ENCODE assay signal across 36 cellular contexts in the genomic region with DNA sequence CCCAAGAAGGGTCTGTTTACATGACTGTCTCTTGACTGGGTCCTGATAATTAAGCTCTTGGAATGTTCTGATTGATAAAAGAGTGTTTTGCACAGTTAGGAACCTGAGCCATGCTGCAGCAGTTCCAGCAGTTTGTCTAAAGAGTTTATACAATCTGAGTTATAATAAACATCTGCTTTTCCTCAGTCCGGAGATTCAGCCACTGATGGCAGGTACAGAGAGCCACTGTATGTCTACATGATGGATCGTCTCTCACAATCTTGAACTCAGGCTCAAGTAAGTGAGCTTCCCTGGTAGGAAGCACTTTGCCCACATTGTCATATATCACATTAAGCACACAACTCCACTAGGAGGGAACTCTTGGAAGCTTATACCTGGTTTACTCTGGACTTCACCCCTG.
"Had no signal": no experiment of that assay in that cellular context is flagged by ENCODE, and none has a peak within 500 bp of the region (broad histone marks: within the 10 kb centered on the region; RNA-seq: fewer than 3 reads in every experiment).

No MANE protein-coding gene starts in this region.

- H3K9me3 ChIP-seq: body of pancreas, breast epithelium had no signal

- DNase-seq: activated CD4-positive, alpha-beta memory T cell treated with anti-CD3 and anti-CD28 coated beads, Interleukin-2, amount 10 ng/mL, durations not matched to agents 7 days and 5 days; activated CD4-positive, alpha-beta T cell treated with anti-CD3 and anti-CD28 coated beads for 1 hour; activated CD4-positive, alpha-beta T cell treated with anti-CD3 and anti-CD28 coated beads for 36 hours; activated CD4-positive, alpha-beta T cell treated with anti-CD3 and anti-CD28 coated beads for 48 hours; activated CD4-positive, alpha-beta T cell treated with anti-CD3 and anti-CD28 coated beads, Interleukin-2, amount 10 ng/mL, durations not matched to agents 7 days and 5 days; activated CD4-positive, alpha-beta T cell treated with anti-CD3 and anti-CD28 coated beads, Interleukin-2, amount 50 U/mL, for 48 hours; activated CD4-positive, CD25-positive, alpha-beta regulatory T cell; activated CD8-positive, alpha-beta memory T cell treated with anti-CD3 and anti-CD28 coated beads for 24 hours; activated CD8-positive, alpha-beta memory T cell treated with anti-CD3 and anti-CD28 coated beads, Interleukin-2, amount 10 ng/mL, durations not matched to agents 7 days and 5 days; activated CD8-positive, alpha-beta memory T cell treated with anti-CD3 and anti-CD28 coated beads, Interleukin-2, amount 50 U/mL, for 48 hours; activated CD8-positive, alpha-beta T cell treated with anti-CD3 and anti-CD28 coated beads, Interleukin-2, amount 10 ng/mL, durations not matched to agents 7 days and 5 days; activated effector memory CD4-positive, alpha-beta T cell treated with Interleukin-2 at 50 U/mL for 16 hours; activated gamma-delta T cell; activated naive CD4-positive, alpha-beta T cell treated with anti-CD3 and anti-CD28 coated beads, Interleukin-2, amount 10 ng/mL, durations not matched to agents 7 days and 5 days; activated naive CD4-positive, alpha-beta T cell treated with Interleukin-2 at 50 U/mL for 16 hours; activated naive CD8-positive, alpha-beta T cell treated with anti-CD3 and anti-CD28 coated beads, Interleukin-2, amount 10 ng/mL, durations not matched to agents 7 days and 5 days; activated naive CD8-positive, alpha-beta T cell treated with anti-CD3 and anti-CD28 coated beads, Interleukin-2, amount 50 U/mL, for 24 hours; activated T-cell treated with anti-CD3 and anti-CD28 coated beads, Interleukin-2, amount 50 U/mL, for 24 hours; activated T-cell treated with anti-CD3 and anti-CD28 coated beads, Interleukin-2, amount 50 U/mL, for 48 hours; amniotic stem cell; aorta; body of pancreas; brain microvascular endothelial cell; central memory CD4-positive, alpha-beta T cell; T-helper 1 cell; T-helper 2 cell; T-helper 9 cell; WERI-Rb-1 had no signal

- H3K4me3 Mint-ChIP-seq: activated CD4-positive, alpha-beta memory T cell treated with anti-CD3 and anti-CD28 coated beads, Interleukin-2, amount 10 ng/mL, durations not matched to agents 7 days and 5 days; activated CD4-positive, alpha-beta T cell treated with anti-CD3 and anti-CD28 coated beads for 36 hours; activated CD4-positive, alpha-beta T cell treated with anti-CD3 and anti-CD28 coated beads, Interleukin-2, amount 10 ng/mL, durations not matched to agents 7 days and 5 days; activated CD8-positive, alpha-beta memory T cell treated with anti-CD3 and anti-CD28 coated beads, Interleukin-2, amount 10 ng/mL, durations not matched to agents 7 days and 5 days; activated CD8-positive, alpha-beta T cell treated with anti-CD3 and anti-CD28 coated beads, Interleukin-2, amount 10 ng/mL, durations not matched to agents 7 days and 5 days; activated naive CD4-positive, alpha-beta T cell treated with anti-CD3 and anti-CD28 coated beads, Interleukin-2, amount 10 ng/mL, durations not matched to agents 7 days and 5 days; activated naive CD4-positive, alpha-beta T cell treated with anti-CD3 and anti-CD28 coated beads, Interleukin-2, amount 50 U/mL, for 24 hours; activated naive CD8-positive, alpha-beta T cell; activated naive CD8-positive, alpha-beta T cell treated with anti-CD3 and anti-CD28 coated beads, Interleukin-2, amount 10 ng/mL, durations not matched to agents 7 days and 5 days; activated naive CD8-positive, alpha-beta T cell treated with anti-CD3 and anti-CD28 coated beads, Interleukin-2, amount 50 U/mL, for 24 hours; activated T-cell treated with anti-CD3 and anti-CD28 coated beads, Interleukin-2, amount 50 U/mL, for 24 hours; T-helper 1 cell treated with Interleukin-12 subunit alpha and Interleukin-12 subunit beta and Interleukin-4 antibody, amounts not matched to agents 30 μg/mL and 1 μg/mL, for 36 hours; T-helper 2 cell treated with Interferon-gamma antibody and Interleukin-4, amounts not matched to agents 5 μg/mL and 100 μg/mL, for 36 hours; WTC11 had no signal

- H3K4me1 Mint-ChIP-seq: activated CD4-positive, alpha-beta memory T cell treated with anti-CD3 and anti-CD28 coated beads, Interleukin-2, amount 10 ng/mL, durations not matched to agents 7 days and 5 days; activated CD4-positive, alpha-beta T cell treated with anti-CD3 and anti-CD28 coated beads for 36 hours; activated CD4-positive, alpha-beta T cell treated with anti-CD3 and anti-CD28 coated beads, Interleukin-2, amount 10 ng/mL, durations not matched to agents 7 days and 5 days; activated CD8-positive, alpha-beta memory T cell treated with anti-CD3 and anti-CD28 coated beads, Interleukin-2, amount 10 ng/mL, durations not matched to agents 7 days and 5 days; activated naive CD4-positive, alpha-beta T cell treated with anti-CD3 and anti-CD28 coated beads, Interleukin-2, amount 10 ng/mL, durations not matched to agents 7 days and 5 days; activated naive CD4-positive, alpha-beta T cell treated with anti-CD3 and anti-CD28 coated beads, Interleukin-2, amount 50 U/mL, for 24 hours; activated naive CD8-positive, alpha-beta T cell treated with anti-CD3 and anti-CD28 coated beads, Interleukin-2, amount 10 ng/mL, durations not matched to agents 7 days and 5 days; activated naive CD8-positive, alpha-beta T cell treated with anti-CD3 and anti-CD28 coated beads, Interleukin-2, amount 50 U/mL, for 24 hours had no signal

- H3K27ac ChIP-seq: body of pancreas, brain microvascular endothelial cell, breast epithelium, WERI-Rb-1 had no signal

- H3K4me1 ChIP-seq: body of pancreas, breast epithelium had no signal

- ATAC-seq: activated CD4-positive, alpha-beta T cell treated with anti-CD3 and anti-CD28 coated beads for 36 hours; activated CD4-positive, CD25-positive, alpha-beta regulatory T cell treated with anti-CD3 and anti-CD28 coated beads, Interleukin-2, amount 50 U/mL, for 24 hours; activated CD8-positive, alpha-beta memory T cell treated with anti-CD3 and anti-CD28 coated beads, Interleukin-2, amount 10 ng/mL, durations not matched to agents 7 days and 5 days; activated CD8-positive, alpha-beta T cell treated with anti-CD3 and anti-CD28 coated beads, Interleukin-2, amount 10 ng/mL, durations not matched to agents 7 days and 5 days; activated naive CD8-positive, alpha-beta T cell treated with anti-CD3 and anti-CD28 coated beads, Interleukin-2, amount 50 U/mL, for 24 hours; body of pancreas; WTC11 had no signal

- H3K27me3 Mint-ChIP-seq: activated CD4-positive, alpha-beta memory T cell treated with anti-CD3 and anti-CD28 coated beads, Interleukin-2, amount 10 ng/mL, durations not matched to agents 7 days and 5 days; activated CD4-positive, alpha-beta T cell treated with anti-CD3 and anti-CD28 coated beads for 36 hours; activated CD4-positive, alpha-beta T cell treated with anti-CD3 and anti-CD28 coated beads, Interleukin-2, amount 10 ng/mL, durations not matched to agents 7 days and 5 days; activated CD8-positive, alpha-beta memory T cell treated with anti-CD3 and anti-CD28 coated beads, Interleukin-2, amount 10 ng/mL, durations not matched to agents 7 days and 5 days; activated naive CD4-positive, alpha-beta T cell treated with anti-CD3 and anti-CD28 coated beads, Interleukin-2, amount 10 ng/mL, durations not matched to agents 7 days and 5 days; activated naive CD4-positive, alpha-beta T cell treated with anti-CD3 and anti-CD28 coated beads, Interleukin-2, amount 50 U/mL, for 24 hours; activated naive CD8-positive, alpha-beta T cell; activated naive CD8-positive, alpha-beta T cell treated with anti-CD3 and anti-CD28 coated beads, Interleukin-2, amount 10 ng/mL, durations not matched to agents 7 days and 5 days; activated naive CD8-positive, alpha-beta T cell treated with anti-CD3 and anti-CD28 coated beads, Interleukin-2, amount 50 U/mL, for 24 hours; activated T-cell treated with anti-CD3 and anti-CD28 coated beads, Interleukin-2, amount 50 U/mL, for 24 hours had no signal

- H3K27ac Mint-ChIP-seq: activated CD4-positive, alpha-beta memory T cell treated with anti-CD3 and anti-CD28 coated beads, Interleukin-2, amount 10 ng/mL, durations not matched to agents 7 days and 5 days; activated CD4-positive, alpha-beta T cell treated with anti-CD3 and anti-CD28 coated beads for 36 hours; activated CD4-positive, alpha-beta T cell treated with anti-CD3 and anti-CD28 coated beads, Interleukin-2, amount 10 ng/mL, durations not matched to agents 7 days and 5 days; activated CD8-positive, alpha-beta memory T cell treated with anti-CD3 and anti-CD28 coated beads, Interleukin-2, amount 10 ng/mL, durations not matched to agents 7 days and 5 days; activated CD8-positive, alpha-beta T cell treated with anti-CD3 and anti-CD28 coated beads, Interleukin-2, amount 10 ng/mL, durations not matched to agents 7 days and 5 days; activated naive CD4-positive, alpha-beta T cell treated with anti-CD3 and anti-CD28 coated beads, Interleukin-2, amount 10 ng/mL, durations not matched to agents 7 days and 5 days; activated naive CD4-positive, alpha-beta T cell treated with anti-CD3 and anti-CD28 coated beads, Interleukin-2, amount 50 U/mL, for 24 hours; activated naive CD8-positive, alpha-beta T cell; activated naive CD8-positive, alpha-beta T cell treated with anti-CD3 and anti-CD28 coated beads, Interleukin-2, amount 10 ng/mL, durations not matched to agents 7 days and 5 days; activated naive CD8-positive, alpha-beta T cell treated with anti-CD3 and anti-CD28 coated beads, Interleukin-2, amount 50 U/mL, for 24 hours; activated T-cell treated with anti-CD3 and anti-CD28 coated beads, Interleukin-2, amount 50 U/mL, for 24 hours; activated T-helper 2 cell treated with anti-CD3 and anti-CD28 coated beads, Interferon-gamma antibody, Interleukin-2, Interleukin-4, amounts not matched to agents 10 μg/mL and 5 μg/mL and 100 μg/mL, durations not matched to agents 14 hours and 24 hours and 36 hours; T-helper 1 cell treated with Interleukin-12 subunit alpha and Interleukin-12 subunit beta and Interleukin-4 antibody, amounts not matched to agents 30 μg/mL and 1 μg/mL, for 36 hours; T-helper 2 cell treated with Interferon-gamma antibody and Interleukin-4, amounts not matched to agents 5 μg/mL and 100 μg/mL, for 36 hours; WTC11 had no signal

- H3K36me3 ChIP-seq: brain microvascular endothelial cell, breast epithelium, WERI-Rb-1 had no signal

- H3K36me3 Mint-ChIP-seq: activated CD8-positive, alpha-beta memory T cell treated with anti-CD3 and anti-CD28 coated beads, Interleukin-2, amount 10 ng/mL, durations not matched to agents 7 days and 5 days; activated naive CD4-positive, alpha-beta T cell treated with anti-CD3 and anti-CD28 coated beads, Interleukin-2, amount 10 ng/mL, durations not matched to agents 7 days and 5 days; activated naive CD4-positive, alpha-beta T cell treated with anti-CD3 and anti-CD28 coated beads, Interleukin-2, amount 50 U/mL, for 24 hours; activated naive CD8-positive, alpha-beta T cell; activated naive CD8-positive, alpha-beta T cell treated with anti-CD3 and anti-CD28 coated beads, Interleukin-2, amount 10 ng/mL, durations not matched to agents 7 days and 5 days had no signal

- H3K9me3 Mint-ChIP-seq: activated CD4-positive, alpha-beta memory T cell treated with anti-CD3 and anti-CD28 coated beads, Interleukin-2, amount 10 ng/mL, durations not matched to agents 7 days and 5 days; activated naive CD8-positive, alpha-beta T cell treated with anti-CD3 and anti-CD28 coated beads, Interleukin-2, amount 10 ng/mL, durations not matched to agents 7 days and 5 days; activated T-cell treated with anti-CD3 and anti-CD28 coated beads, Interleukin-2, amount 50 U/mL, for 24 hours had no signal

- H3K4me3 ChIP-seq: body of pancreas, breast epithelium had no signal
